18 cellular contexts compared by ENCODE assay signal in the genomic region with DNA sequence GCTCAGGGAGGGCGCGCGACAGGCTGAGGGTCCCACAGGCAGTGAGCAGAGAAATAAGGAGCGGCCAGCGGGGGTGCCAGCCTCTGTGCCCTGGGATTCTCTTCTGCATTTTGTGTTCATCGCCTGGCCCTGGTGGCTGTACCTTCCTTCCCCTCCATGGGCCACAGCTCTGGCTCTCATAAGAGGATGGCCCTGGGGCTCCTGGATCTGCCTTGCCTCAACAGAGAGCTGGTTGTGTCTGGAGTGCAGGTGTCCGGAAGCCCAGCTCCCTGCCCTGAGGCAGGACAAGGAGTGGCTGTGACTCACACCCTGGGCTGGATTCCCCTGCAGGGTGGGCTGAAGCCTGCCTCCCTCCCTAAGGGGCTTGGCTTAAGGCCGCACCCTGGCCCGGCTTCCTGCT. TPM values are rescaled to one million over a fixed set of nuclear protein-coding genes. Genes with fewer than 3 reads are reported as not detected.
DNase-seq lines count a peak whose midpoint lies in the region; ATAC-seq and TF ChIP-seq lines count a peak whose summit lies in the region.
"Had no signal": no experiment of that assay in that cellular context is flagged by ENCODE, and none has a peak within 500 bp of the region (broad histone marks: within the 10 kb centered on the region; RNA-seq: fewer than 3 reads in every experiment).

No MANE protein-coding gene starts in this region.

- H2AFZ ChIP-seq in SK-N-SH (ENCODE audit: low read depth): no peak overlapping the region

- H3K27ac ChIP-seq in SK-N-SH (ENCODE audit: low read depth in 2 of 2, low read length in 1 of 2): no peak overlapping the region
- no peak overlapping the region for H3K27ac ChIP-seq in CD8-positive, alpha-beta memory T cell (ENCODE audit: low read depth, low read length)
- H3K27ac ChIP-seq: neutrophil, transverse colon had no signal

- no peaks in the 10 kb centered on the region for H3K36me3 ChIP-seq in SK-N-SH (replicated peaks in 1 of 2; ENCODE audit: control insufficient read depth in 1 of 2, insufficient read depth in 2 of 2, low read length in 1 of 2)
- H3K36me3 ChIP-seq in CD8-positive, alpha-beta memory T cell (ENCODE audit: insufficient read depth, low read length): no peaks in the 10 kb centered on the region
- H3K36me3 ChIP-seq: neutrophil, transverse colon had no signal

- in situ Hi-C loops in SK-MEL-5 (cut with HindIII; ENCODE audit: low pct_unique_long_range_greater_than_20kb, low sequenced_read_pairs): no loop called here

- no peaks in the 10 kb centered on the region for H4K20me1 ChIP-seq in SK-N-SH (ENCODE audit: insufficient read depth)

- WGBS in SK-N-SH (ENCODE audit: low lambda C conversion rate): 79% methylated on average over 8 of the region's 9 CpGs

- TF ChIP-seq CTCF in SK-N-SH (IDR thresholded peaks at IDR 0.05): no peak

- H3K27me3 Mint-ChIP-seq in CD8-positive, alpha-beta memory T cell: peaks cover 9 to 50% of the 10 kb centered on the region in 2 donors

- H3K9me3 Mint-ChIP-seq in CD8-positive, alpha-beta memory T cell: peaks cover 0 to 3% (median 0%) of the 10 kb centered on the region in 5 donors
- H3K9me3 Mint-ChIP-seq: activated naive CD8-positive, alpha-beta T cell treated with anti-CD3 and anti-CD28 coated beads, Interleukin-2, amount 50 U/mL, for 24 hours had no signal

- no peak overlapping the region for H3K9ac ChIP-seq in SK-N-SH

- peak in 1 of 2 experiments; percentile 43; a peak in 1 of 4 replicates for TF ChIP-seq EP300 in SK-N-SH (IDR thresholded peaks at IDR 0.05; ENCODE audit: borderline replicate concordance in 1 of 2, low read depth in 1 of 2, low read length in 1 of 2)

- H3K27ac Mint-ChIP-seq in CD8-positive, alpha-beta memory T cell: no peak overlapping the region
- H3K27ac Mint-ChIP-seq: activated B cell treated with CpG ODN at 0.5 μM for 24 hours; activated naive CD8-positive, alpha-beta T cell treated with anti-CD3 and anti-CD28 coated beads, Interleukin-2, amount 50 U/mL, for 24 hours; CD4-positive, CD25-positive, alpha-beta regulatory T cell; stimulated activated effector memory CD8-positive, alpha-beta T cell treated with anti-CD3 and anti-CD28 coated beads, Interleukin-12 subunit alpha, Interleukin-12 subunit beta, amount 100 ng/mL, for 72 hours; T-cell had no signal

- H3K79me2 ChIP-seq in SK-N-SH (ENCODE audit: insufficient read depth): no peaks in the 10 kb centered on the region

- H3K27me3 ChIP-seq in SK-N-SH (ENCODE audit: insufficient read depth): 0 out of 2 replicates have a peak, but pooled peaks cover 9% of the 10 kb centered on the region
- H3K27me3 ChIP-seq in CD8-positive, alpha-beta memory T cell (ENCODE audit: insufficient read depth, low read length, poor library complexity, severe bottlenecking): peaks cover 4% of the 10 kb centered on the region

- H3K4me1 ChIP-seq in SK-N-SH (ENCODE audit: control insufficient read depth in 1 of 2, insufficient read depth in 2 of 2, low read depth in 1 of 2, low read length in 1 of 2): peaks cover 0 to 15% of the 10 kb centered on the region in 2 experiments; a peak in 1 of 4 replicates
- no peaks in the 10 kb centered on the region for H3K4me1 ChIP-seq in CD8-positive, alpha-beta memory T cell (ENCODE audit: insufficient read depth, low read length)

- no peaks in the 10 kb centered on the region for H3K9me3 ChIP-seq in SK-N-SH
- no peaks in the 10 kb centered on the region for H3K9me3 ChIP-seq in CD8-positive, alpha-beta memory T cell (ENCODE audit: low read length)
- H3K9me3 ChIP-seq: neutrophil, transverse colon had no signal

- TF ChIP-seq RAD21 in SK-N-SH (IDR thresholded peaks at IDR 0.05; ENCODE audit: low read length): no peak

- no peak; the same call in 2 of the 3 replicates for ATAC-seq in SK-N-SH treated with all-trans-retinoic acid at 6 μM for 48 hours
- ATAC-seq in GM18868 (IDR thresholded peaks at IDR 0.05; ENCODE audit: unreplicated experiment): no peak
- ATAC-seq: activated naive CD8-positive, alpha-beta T cell treated with anti-CD3 and anti-CD28 coated beads, Interleukin-2, amount 50 U/mL, for 24 hours; K562; stimulated activated effector memory CD8-positive, alpha-beta T cell treated with anti-CD3 and anti-CD28 coated beads, Interleukin-12 subunit alpha, Interleukin-12 subunit beta, amount 100 ng/mL, for 72 hours; T-cell had no signal

- no peaks in the 10 kb centered on the region for H3K9me2 ChIP-seq in SK-N-SH

- H3K4me2 ChIP-seq in SK-N-SH: no peak overlapping the region

- POLR2A ChIA-PET in SK-N-SH (lab: Yijun Ruan, JAX): no interaction called here
- POLR2A ChIA-PET in CD8-positive, alpha-beta memory T cell (lab: Charles Lee): no interaction called here

- H3F3A ChIP-seq in SK-N-SH (replicated peaks; ENCODE audit: insufficient read depth): no peaks in the 10 kb centered on the region

- peak; percentile 60 for DNase-seq in SK-N-SH
- peak; percentile 35 for DNase-seq in SK-MEL-5 (ENCODE audit: low read depth, low spot score)
- peak; percentile 42 for DNase-seq in iPS-NIHi11 (ENCODE audit: low spot score)
- DNase-seq in ureter (ENCODE audit: low spot score): peak; percentile 68
- DNase-seq in CD8-positive, alpha-beta memory T cell: no peak
- DNase-seq in DMS153 treated with DMSO at 0.1 percent for 48 hours (lab: John Stamatoyannopoulos, UW; ENCODE audit: unreplicated experiment): no peak
- DNase-seq: activated B cell treated with CpG ODN at 0.5 μM for 24 hours; activated naive CD8-positive, alpha-beta T cell treated with anti-CD3 and anti-CD28 coated beads, Interleukin-2, amount 50 U/mL, for 24 hours; CD4-positive, CD25-positive, alpha-beta regulatory T cell; GF-D8; NCI-H1417; T-cell; transverse colon had no signal

- H3K4me3 Mint-ChIP-seq in CD8-positive, alpha-beta memory T cell: no peak overlapping the region
- H3K4me3 Mint-ChIP-seq: activated B cell treated with CpG ODN at 0.5 μM for 24 hours; activated naive CD8-positive, alpha-beta T cell treated with anti-CD3 and anti-CD28 coated beads, Interleukin-2, amount 50 U/mL, for 24 hours; CD4-positive, CD25-positive, alpha-beta regulatory T cell; stimulated activated effector memory CD8-positive, alpha-beta T cell treated with anti-CD3 and anti-CD28 coated beads, Interleukin-12 subunit alpha, Interleukin-12 subunit beta, amount 100 ng/mL, for 72 hours; T-cell had no signal

- H3K4me3 ChIP-seq in SK-N-SH (ENCODE audit: low read depth in 2 of 2, low read length in 1 of 2): no peak overlapping the region
- H3K4me3 ChIP-seq in CD8-positive, alpha-beta memory T cell (ENCODE audit: low read length): no peak overlapping the region
- H3K4me3 ChIP-seq: K562, transverse colon had no signal

- H3K36me3 Mint-ChIP-seq in CD8-positive, alpha-beta memory T cell: no peaks in the 10 kb centered on the region
- H3K36me3 Mint-ChIP-seq: CD4-positive, CD25-positive, alpha-beta regulatory T cell; stimulated activated effector memory CD8-positive, alpha-beta T cell treated with anti-CD3 and anti-CD28 coated beads, Interleukin-12 subunit alpha, Interleukin-12 subunit beta, amount 100 ng/mL, for 72 hours; T-cell had no signal

- no peaks in the 10 kb centered on the region for H3K4me1 Mint-ChIP-seq in CD8-positive, alpha-beta memory T cell
- H3K4me1 Mint-ChIP-seq: activated B cell treated with CpG ODN at 0.5 μM for 24 hours; activated naive CD8-positive, alpha-beta T cell treated with anti-CD3 and anti-CD28 coated beads, Interleukin-2, amount 50 U/mL, for 24 hours; CD4-positive, CD25-positive, alpha-beta regulatory T cell; stimulated activated effector memory CD8-positive, alpha-beta T cell treated with anti-CD3 and anti-CD28 coated beads, Interleukin-12 subunit alpha, Interleukin-12 subunit beta, amount 100 ng/mL, for 72 hours; T-cell had no signal

- CTCF ChIA-PET in SK-N-SH (lab: Yijun Ruan, JAX): interaction anchor here (1.1 kb wide), 1 partner anchor 811 kb away, joined by 4 read pairs; no protein-coding TSS in a partner anchor
- CTCF ChIA-PET in CD8-positive, alpha-beta memory T cell (lab: Charles Lee): no interaction called here

TF ChIP-seq in SK-N-SH, 30 proteins besides CTCF, POLR2A, EP300 and RAD21 (continues in another document):
- TF ChIP-seq EZH2phosphoT487 (IDR thresholded peaks at IDR 0.05; ENCODE audit: borderline replicate concordance, low read depth): no peak
- no peak for TF ChIP-seq RCOR1 (IDR thresholded peaks at IDR 0.05; ENCODE audit: low read length)
- no peak for TF ChIP-seq TCF12 (IDR thresholded peaks at IDR 0.05)
- TF ChIP-seq, protein P1, sequence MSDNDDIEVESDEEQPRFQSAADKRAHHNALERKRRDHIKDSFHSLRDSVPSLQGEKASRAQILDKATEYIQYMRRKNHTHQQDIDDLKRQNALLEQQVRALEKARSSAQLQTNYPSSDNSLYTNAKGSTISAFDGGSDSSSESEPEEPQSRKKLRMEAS (IDR thresholded peaks at IDR 0.05; ENCODE audit: low read depth): no peak
- no peak for TF ChIP-seq SMC3 (IDR thresholded peaks at IDR 0.05; ENCODE audit: low read depth, low read length)

TF ChIP-seq in SK-N-SH treated with all-trans-retinoic acid at 6 μM for 48 hours, 23 proteins besides CTCF, POLR2A, EP300 and RAD21:
- TF ChIP-seq, protein P2, sequence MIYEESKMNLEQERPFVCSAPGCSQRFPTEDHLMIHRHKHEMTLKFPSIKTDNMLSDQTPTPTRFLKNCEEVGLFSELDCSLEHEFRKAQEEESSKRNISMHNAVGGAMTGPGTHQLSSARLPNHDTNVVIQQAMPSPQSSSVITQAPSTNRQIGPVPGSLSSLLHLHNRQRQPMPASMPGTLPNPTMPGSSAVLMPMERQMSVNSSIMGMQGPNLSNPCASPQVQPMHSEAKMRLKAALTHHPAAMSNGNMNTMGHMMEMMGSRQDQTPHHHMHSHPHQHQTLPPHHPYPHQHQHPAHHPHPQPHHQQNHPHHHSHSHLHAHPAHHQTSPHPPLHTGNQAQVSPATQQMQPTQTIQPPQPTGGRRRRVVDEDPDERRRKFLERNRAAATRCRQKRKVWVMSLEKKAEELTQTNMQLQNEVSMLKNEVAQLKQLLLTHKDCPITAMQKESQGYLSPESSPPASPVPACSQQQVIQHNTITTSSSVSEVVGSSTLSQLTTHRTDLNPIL (CRISPR knock-in tag; IDR thresholded peaks at IDR 0.05; ENCODE audit: low read depth): no peak
- TF ChIP-seq ZNF8 (CRISPR knock-in tag; IDR thresholded peaks at IDR 0.05): no peak
- TF ChIP-seq ZFP30 (CRISPR knock-in tag; IDR thresholded peaks at IDR 0.05): no peak

RNA-seq across cellular contexts. Expression of a gene that starts 24.3 kb away (rescaled TPM):
- 11.3 and 20.2 TPM in 2 replicates for polyA plus RNA-seq in SK-N-SH (2012; rRNA removed)
- 13.5 and 13.7 TPM in 2 replicates for polyA plus RNA-seq in SK-N-SH (2012; cell fraction: cytosol; rRNA removed)
- polyA plus RNA-seq in SK-N-SH (2012; cell fraction: nucleus; rRNA removed): 24.2 and 34.3 TPM in 2 replicates
- total RNA-seq in SK-MEL-5 (2014; rRNA removed; shearing (Covaris generic)): 1.9 TPM in 2 replicates
- polyA plus RNA-seq in SK-MEL-5 (2015; cell fraction: cytosol; rRNA removed): 3.6 and 5.7 TPM in 2 replicates
- 0.97 and 3.3 TPM in 2 replicates for polyA plus RNA-seq in SK-MEL-5 (2015; cell fraction: nucleus; rRNA removed)
- total RNA-seq in ureter: 59.5 TPM
- total RNA-seq in CD8-positive, alpha-beta memory T cell: 1 to 10 TPM; 1.1 to 1.4 TPM
- polyA plus RNA-seq in CD8-positive, alpha-beta memory T cell: 0.28 TPM
- total RNA-seq: CD4-positive, CD25-positive, alpha-beta regulatory T cell had no signal
- polyA plus RNA-seq: K562 had no signal

Comparison
In these comparisons a context has a peak if more than half of its experiments do, and no peak if none do; other contexts are left out.
1. DNase-seq: peak in SK-N-SH (single experiment), SK-MEL-5 (single experiment), iPS-NIHi11 (single experiment) and ureter (single experiment); none in CD8-positive, alpha-beta memory T cell (0 of 5) and DMS153 treated with DMSO at 0.1 percent for 48 hours (single experiment).
2. RNA of a gene that starts 24.3 kb away (total RNA-seq): 59.5 TPM in ureter (single experiment); 1.9 TPM in SK-MEL-5 and 1.1 to 1.4 TPM in CD8-positive, alpha-beta memory T cell; every median in the first group is over 10 times any median in the second.